ENCODE assay signal across 21 cellular contexts in genomic region chr16:4988647-4989046, GRCh38. TPM values are rescaled to one million over a fixed set of nuclear protein-coding genes. Genes with fewer than 3 reads are reported as not detected.
"Had no signal": no experiment of that assay in that cellular context is flagged by ENCODE, and none has a peak within 500 bp of the region (broad histone marks: within the 10 kb centered on the region; RNA-seq: fewer than 3 reads in every experiment).

No MANE protein-coding gene starts in this region.

- H3K27ac ChIP-seq: heart left ventricle, ovary, suprapubic skin, thyroid gland, uterus had no signal

- H3K9me3 Mint-ChIP-seq: dendritic cell treated with granulocyte-macrophage colony-stimulating factor and Interleukin-4, amounts not matched to agents 40 ng/mL and 50 ng/mL, for 4 days; stimulated activated effector memory CD8-positive, alpha-beta T cell treated with anti-CD3 and anti-CD28 coated beads, Interleukin-12 subunit alpha, Interleukin-12 subunit beta, amount 100 ng/mL, for 72 hours; type B pancreatic cell had no signal

- H3K4me1 Mint-ChIP-seq: endodermal cell; stimulated activated effector memory CD8-positive, alpha-beta T cell treated with anti-CD3 and anti-CD28 coated beads, Interleukin-12 subunit alpha, Interleukin-12 subunit beta, amount 100 ng/mL, for 72 hours had no signal

- H3K9me3 ChIP-seq: ovary, suprapubic skin, thyroid gland, uterus had no signal

- H3K4me1 ChIP-seq: thyroid gland, uterus had no signal

- H3K4me3 Mint-ChIP-seq: dendritic cell treated with granulocyte-macrophage colony-stimulating factor and Interleukin-4, amounts not matched to agents 40 ng/mL and 50 ng/mL, for 4 days; endodermal cell; stimulated activated effector memory CD8-positive, alpha-beta T cell treated with anti-CD3 and anti-CD28 coated beads, Interleukin-12 subunit alpha, Interleukin-12 subunit beta, amount 100 ng/mL, for 72 hours; type B pancreatic cell had no signal

- H3K36me3 ChIP-seq: heart left ventricle, ovary, suprapubic skin, thyroid gland, uterus had no signal

- DNase-seq: heart left ventricle; hippocampal formation; kidney glomerular epithelial cell; mammary epithelial cell; naive thymus-derived CD4-positive, alpha-beta T cell; ovary; right cardiac atrium; small intestine; stimulated activated CD4-positive, alpha-beta T cell treated with anti-CD3 and anti-CD28 coated beads, Interleukin-4, amount 100 ng/mL, for 1 hour; stimulated activated CD8-positive, alpha-beta memory T cell treated with anti-CD3 and anti-CD28 coated beads, Interleukin-4, amount 100 ng/mL, for 48 hours; stimulated activated naive CD8-positive, alpha-beta T cell treated with anti-CD3 and anti-CD28 coated beads, Interleukin-15, Interleukin-2, amounts not matched to agents 100 U/mL and 50 U/mL, for 24 hours; thyroid gland; uterus had no signal

- H3K36me3 Mint-ChIP-seq: naive thymus-derived CD4-positive, alpha-beta T cell; stimulated activated effector memory CD8-positive, alpha-beta T cell treated with anti-CD3 and anti-CD28 coated beads, Interleukin-12 subunit alpha, Interleukin-12 subunit beta, amount 100 ng/mL, for 72 hours; type B pancreatic cell had no signal

- H3K4me3 ChIP-seq: heart left ventricle, ovary, suprapubic skin, thyroid gland, uterus had no signal

- H3K27me3 ChIP-seq: ovary had no signal

- ATAC-seq: naive thymus-derived CD4-positive, alpha-beta T cell; stimulated activated effector memory CD8-positive, alpha-beta T cell treated with anti-CD3 and anti-CD28 coated beads, Interleukin-12 subunit alpha, Interleukin-12 subunit beta, amount 100 ng/mL, for 72 hours; stimulated activated naive CD8-positive, alpha-beta T cell treated with anti-CD3 and anti-CD28 coated beads, Interleukin-15, Interleukin-2, amounts not matched to agents 100 U/mL and 50 U/mL, for 24 hours had no signal

- H3K27ac Mint-ChIP-seq: dendritic cell treated with granulocyte-macrophage colony-stimulating factor and Interleukin-4, amounts not matched to agents 40 ng/mL and 50 ng/mL, for 4 days; endodermal cell; naive thymus-derived CD4-positive, alpha-beta T cell; stimulated activated effector memory CD8-positive, alpha-beta T cell treated with anti-CD3 and anti-CD28 coated beads, Interleukin-12 subunit alpha, Interleukin-12 subunit beta, amount 100 ng/mL, for 72 hours; type B pancreatic cell had no signal

RNA-seq across cellular contexts. Expression of gene SEC14L5, which starts 30.5 kb away (rescaled TPM):
- total RNA-seq: endothelial cell of umbilical vein, glomerular endothelial cell had no signal
- polyA plus RNA-seq: endothelial cell of umbilical vein; naive thymus-derived CD4-positive, alpha-beta T cell had no signal

RNA-seq across cellular contexts. Expression of gene PPL, which starts 51.7 kb away (rescaled TPM):
- total RNA-seq: mononuclear cell; naive thymus-derived CD4-positive, alpha-beta T cell had no signal
